In genomic region chr2:53905396-53905795, GRCh38 we compare ENCODE assay signal across 25 cellular contexts.
"Had no signal": no experiment of that assay in that cellular context is flagged by ENCODE, and none has a peak within 500 bp of the region (broad histone marks: within the 10 kb centered on the region; RNA-seq: fewer than 3 reads in every experiment).

No MANE protein-coding gene starts in this region.

- H3K27me3 ChIP-seq: stomach, suprapubic skin, testis, thyroid gland, tibial artery, tibial nerve, transverse colon, upper lobe of left lung, upper lobe of right lung, uterus, vagina had no signal

- H3K36me3 ChIP-seq: uterus had no signal

- H3K9me3 ChIP-seq: stomach, suprapubic skin, testis, thoracic aorta, thyroid gland, tibial artery, tibial nerve, transverse colon, upper lobe of left lung, upper lobe of right lung, uterus, vagina had no signal

- H3K4me3 ChIP-seq: stomach, suprapubic skin, testis, thoracic aorta, thyroid gland, tibial artery, tibial nerve, transverse colon, upper lobe of left lung, upper lobe of right lung, uterus, vagina had no signal

- ATAC-seq: stimulated activated effector memory CD8-positive, alpha-beta T cell treated with anti-CD3 and anti-CD28 coated beads, Interleukin-12 subunit alpha, Interleukin-12 subunit beta, amount 100 ng/mL, for 72 hours; stimulated activated memory B cell treated with anti-CD40 and anti-IgM and Interleukin-4, amounts not matched to agents 10 μg/mL and 1 μg/mL and 100 μg/mL, for 72 hours; stimulated activated naive B cell treated with anti-CD40 and anti-IgM and Interleukin-4, amounts not matched to agents 10 μg/mL and 1 μg/mL and 100 μg/mL, for 72 hours; stimulated activated naive CD8-positive, alpha-beta T cell treated with anti-CD3 and anti-CD28 coated beads, Interleukin-15, amount 100 ng/mL, for 72 hours; stimulated activated naive CD8-positive, alpha-beta T cell treated with anti-CD3 and anti-CD28 coated beads, Interleukin-15, Interleukin-2, amounts not matched to agents 100 U/mL and 50 U/mL, for 24 hours; upper lobe of right lung had no signal

- H3K27ac ChIP-seq: stomach, suprapubic skin, testis, thoracic aorta, thyroid gland, tibial artery, tibial nerve, transverse colon, upper lobe of left lung, upper lobe of right lung, uterus, vagina had no signal

- DNase-seq: stimulated activated CD4-positive, alpha-beta T cell treated with anti-CD3 and anti-CD28 coated beads, Interleukin-2, amount 100 ng/mL, for 48 hours; stimulated activated CD4-positive, alpha-beta T cell treated with anti-CD3 and anti-CD28 coated beads, Interleukin-4, amount 100 ng/mL, for 1 hour; stimulated activated CD4-positive, alpha-beta T cell treated with anti-CD3 and anti-CD28 coated beads, Interleukin-4, amount 100 ng/mL, for 24 hours; stimulated activated CD4-positive, alpha-beta T cell treated with anti-CD3 and anti-CD28 coated beads, Interleukin-4, amount 100 ng/mL, for 4 hours; stimulated activated CD8-positive, alpha-beta memory T cell treated with anti-CD3 and anti-CD28 coated beads, Interleukin-4, amount 100 ng/mL, for 48 hours; stimulated activated naive B cell treated with anti-CD40 and anti-IgM and Interleukin-4, amounts not matched to agents 10 μg/mL and 1 μg/mL and 100 μg/mL, for 72 hours; stimulated activated naive CD4-positive, alpha-beta T cell; stimulated activated naive CD4-positive, alpha-beta T cell treated with Interleukin-2 at 50 U/mL for 16 hours; stimulated activated naive CD8-positive, alpha-beta T cell treated with anti-CD3 and anti-CD28 coated beads, Interleukin-15, amount 100 ng/mL, for 72 hours; stimulated activated naive CD8-positive, alpha-beta T cell treated with anti-CD3 and anti-CD28 coated beads, Interleukin-15, Interleukin-2, amounts not matched to agents 100 U/mL and 50 U/mL, for 24 hours; stomach; substantia nigra; testis; thyroid gland; tibial artery; transverse colon; upper lobe of left lung; upper lobe of right lung; uterus had no signal

- H3K4me1 ChIP-seq: stomach, suprapubic skin, testis, thyroid gland, tibial artery, tibial nerve, transverse colon, upper lobe of left lung, upper lobe of right lung, uterus, vagina had no signal
